33 cellular contexts compared by ENCODE assay signal in the genomic region with DNA sequence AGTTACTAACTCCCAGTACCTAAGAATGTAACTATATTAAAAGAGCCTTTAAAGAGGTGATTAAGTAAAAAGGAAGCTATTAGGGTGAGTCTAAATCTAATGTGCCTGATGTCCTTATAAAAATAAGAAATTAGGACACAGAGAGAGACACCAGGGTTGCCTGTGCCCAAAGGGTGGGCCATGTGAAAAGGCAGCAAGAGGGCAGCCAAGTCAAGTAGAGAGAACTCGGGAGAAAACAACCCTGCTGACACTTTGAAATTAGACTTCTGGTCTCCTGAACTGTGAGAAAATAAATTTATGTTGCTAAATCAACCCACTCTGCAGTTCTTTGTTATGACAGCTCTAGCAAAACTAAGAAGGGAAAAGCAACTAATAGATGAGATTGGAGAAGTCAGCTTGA. TPM values are rescaled to one million over a fixed set of nuclear protein-coding genes. Genes with fewer than 3 reads are reported as not detected.
"Had no signal": no experiment of that assay in that cellular context is flagged by ENCODE, and none has a peak within 500 bp of the region (broad histone marks: within the 10 kb centered on the region; RNA-seq: fewer than 3 reads in every experiment).

No MANE protein-coding gene starts in this region.

- H3K27me3 ChIP-seq: ascending aorta, brain microvascular endothelial cell, ovary had no signal

- H3K4me3 ChIP-seq: ascending aorta, esophagus squamous epithelium, gastrocnemius medialis, ovary, skin epidermis, thoracic aorta had no signal

- H3K9me3 ChIP-seq: ascending aorta, esophagus squamous epithelium, gastrocnemius medialis, ovary, thoracic aorta had no signal

- H3K36me3 ChIP-seq: ascending aorta, brain microvascular endothelial cell, esophagus squamous epithelium, gastrocnemius medialis, ovary, thoracic aorta, WERI-Rb-1 had no signal

- DNase-seq: activated CD4-positive, alpha-beta memory T cell treated with anti-CD3 and anti-CD28 coated beads for 36 hours; activated CD4-positive, alpha-beta T cell treated with anti-CD3 and anti-CD28 coated beads for 48 hours; activated CD8-positive, alpha-beta memory T cell treated with anti-CD3 and anti-CD28 coated beads, Interleukin-2, amount 50 U/mL, for 4 hours; activated effector memory CD4-positive, alpha-beta T cell treated with anti-CD3 and anti-CD28 coated beads, Interleukin-2, amount 50 U/mL, for 16 hours; activated naive CD4-positive, alpha-beta T cell treated with anti-CD3 and anti-CD28 coated beads for 36 hours; activated naive CD8-positive, alpha-beta T cell treated with anti-CD3 and anti-CD28 coated beads for 36 hours; activated T-cell treated with anti-CD3 and anti-CD28 coated beads, Interleukin-2, amount 50 U/mL, for 1 hour; brain microvascular endothelial cell; caudate nucleus; esophagus squamous epithelium; gastrocnemius medialis; glutamatergic neuron; islet precursor cell; left ventricle myocardium superior; ovary; retina; stimulated activated CD4-positive, alpha-beta T cell treated with anti-CD3 and anti-CD28 coated beads, Interleukin-4, amount 100 ng/mL, for 24 hours; T-helper 17 cell; T1000; trophoblast cell; WERI-Rb-1 had no signal

- H3K27ac ChIP-seq: ascending aorta, brain microvascular endothelial cell, epithelial cell of prostate, esophagus squamous epithelium, gastrocnemius medialis, ovary, skin epidermis, thoracic aorta, WERI-Rb-1 had no signal

- FAIRE-seq: urothelium cell line had no signal

- H3K4me1 ChIP-seq: ascending aorta, esophagus squamous epithelium, gastrocnemius medialis had no signal

- ATAC-seq: activated CD4-positive, CD25-positive, alpha-beta regulatory T cell treated with anti-CD3 and anti-CD28 coated beads, Interleukin-2, amount 50 U/mL, for 24 hours; gastrocnemius medialis; left ventricle myocardium superior; sciatic nerve; stimulated activated effector memory CD8-positive, alpha-beta T cell treated with anti-CD3 and anti-CD28 coated beads, Interleukin-12 subunit alpha, Interleukin-12 subunit beta, amount 100 ng/mL, for 72 hours; T-helper 17 cell had no signal

RNA-seq across cellular contexts. Expression of a gene that starts 7.5 kb away (rescaled TPM):
- total RNA-seq: activated CD4-positive, alpha-beta memory T cell treated with anti-CD3 and anti-CD28 coated beads for 36 hours; activated CD8-positive, alpha-beta memory T cell treated with anti-CD3 and anti-CD28 coated beads for 36 hours; activated naive CD4-positive, alpha-beta T cell treated with anti-CD3 and anti-CD28 coated beads for 36 hours; activated naive CD8-positive, alpha-beta T cell treated with anti-CD3 and anti-CD28 coated beads for 36 hours; activated T-helper 1 cell treated with anti-CD3 and anti-CD28 coated beads, Interleukin-12 subunit alpha, Interleukin-12 subunit beta, Interleukin-2, Interleukin-4 antibody, amounts not matched to agents 30 ng/mL and 10 ng/mL and 1 ng/mL, durations not matched to agents 14 hours and 24 hours and 36 hours; ascending aorta; esophagus squamous epithelium; gastrocnemius medialis; left ventricle myocardium superior; lung microvascular endothelial cell; sciatic nerve; subcutaneous adipose tissue; T-helper 17 cell; thoracic aorta had no signal
